ENCODE assay signal across 10 cellular contexts in the genomic region with DNA sequence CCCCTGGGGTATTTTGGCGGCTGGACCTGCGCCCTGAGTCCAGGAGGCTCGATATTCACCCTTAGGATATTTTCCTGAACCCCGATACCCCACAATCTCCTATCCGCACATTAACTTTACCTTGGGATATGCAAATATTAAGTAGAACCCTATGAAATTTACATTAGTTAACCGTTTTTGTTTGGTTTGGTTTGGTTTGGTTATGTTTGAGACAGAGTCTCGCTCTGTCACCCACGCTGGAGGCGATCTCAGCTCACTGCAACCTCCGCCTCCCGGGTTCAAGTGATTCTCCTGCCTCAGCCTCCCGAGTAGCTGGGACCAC. TPM values are rescaled to one million over a fixed set of nuclear protein-coding genes. Genes with fewer than 3 reads are reported as not detected.
DNase-seq lines count a peak whose midpoint lies in the region; ATAC-seq and TF ChIP-seq lines count a peak whose summit lies in the region.
"Had no signal": no experiment of that assay in that cellular context is flagged by ENCODE, and none has a peak within 500 bp of the region (broad histone marks: within the 10 kb centered on the region; RNA-seq: fewer than 3 reads in every experiment).

No MANE protein-coding gene starts in this region.

- H3K9me3 Mint-ChIP-seq in T-helper 1 cell treated with Interleukin-12 subunit alpha and Interleukin-12 subunit beta and Interleukin-4 antibody, amounts not matched to agents 30 μg/mL and 1 μg/mL, for 36 hours, result no peaks in the 10 kb centered on the region
- no peaks in the 10 kb centered on the region for H3K9me3 Mint-ChIP-seq in stimulated activated effector memory CD8-positive, alpha-beta T cell treated with anti-CD3 and anti-CD28 coated beads, Interleukin-12 subunit alpha, Interleukin-12 subunit beta, amount 100 ng/mL, for 72 hours

- H3K9me3 ChIP-seq in PC-9 (ENCODE audit: insufficient read depth, low read depth) (no peaks in the 10 kb centered on the region), esophagus squamous epithelium (no peaks in the 10 kb centered on the region)
- H3K9me3 ChIP-seq: tibial artery had no signal

- no peaks in the 10 kb centered on the region for H4K20me1 ChIP-seq in PC-9 (ENCODE audit: insufficient read depth)

- no TSS peak for BruUV-seq in PC-9 (replicated peaks; lab: Mats Ljungman, UMichigan)

- no peaks in the 10 kb centered on the region for H3K79me2 ChIP-seq in PC-9 (ENCODE audit: low read depth)

- TF ChIP-seq CTCF in PC-9 (conservative IDR thresholded peaks at IDR 0.05) (peak; percentile 5; the same call in 1 of the 2 replicates), esophagus squamous epithelium (IDR thresholded peaks at IDR 0.05) (peak in 1 of 6 experiments; percentile 2)

- WGBS in esophagus squamous epithelium, 2 donors, result 15 to 19% methylated on average over 11 to 12 of the region's 12 CpGs

- ATAC-seq in stimulated activated effector memory CD8-positive, alpha-beta T cell treated with anti-CD3 and anti-CD28 coated beads, Interleukin-12 subunit alpha, Interleukin-12 subunit beta, amount 100 ng/mL, for 72 hours, result no peak

- no peak for TF ChIP-seq POLR2A in esophagus squamous epithelium (IDR thresholded peaks at IDR 0.05)

- POLR2A ChIA-PET in PC-9 (lab: Charles Lee; ENCODE audit: unreplicated experiment), result interaction anchor here (0.6 kb wide), 1 partner anchor 173 kb away, joined by 3 read pairs; no protein-coding TSS in a partner anchor

- no peaks in the 10 kb centered on the region for H3K4me1 Mint-ChIP-seq in T-helper 1 cell treated with Interleukin-12 subunit alpha and Interleukin-12 subunit beta and Interleukin-4 antibody, amounts not matched to agents 30 μg/mL and 1 μg/mL, for 36 hours (ENCODE audit: low read depth)
- peaks cover 5% of the 10 kb centered on the region for H3K4me1 Mint-ChIP-seq in stimulated activated effector memory CD8-positive, alpha-beta T cell treated with anti-CD3 and anti-CD28 coated beads, Interleukin-12 subunit alpha, Interleukin-12 subunit beta, amount 100 ng/mL, for 72 hours

- H3K9me2 ChIP-seq in PC-9 (ENCODE audit: insufficient read depth), result no peaks in the 10 kb centered on the region

- H2AFZ ChIP-seq in PC-9, result no peak overlapping the region

- H3K27ac ChIP-seq in PC-9, result no peak overlapping the region
- no peak overlapping the region for H3K27ac ChIP-seq in esophagus squamous epithelium
- H3K27ac ChIP-seq: tibial artery had no signal

- H3K27me3 ChIP-seq in PC-9 (ENCODE audit: insufficient read depth, low read depth), result peaks cover 13% of the 10 kb centered on the region
- H3K27me3 ChIP-seq in esophagus squamous epithelium, result peaks cover 0 to 7% (median 3%) of the 10 kb centered on the region in 4 donors

- H3K4me1 ChIP-seq in PC-9 (replicated peaks; ENCODE audit: insufficient read depth) (no peaks in the 10 kb centered on the region), esophagus squamous epithelium (peaks cover 0 to 12% (median 6%) of the 10 kb centered on the region in 3 donors)

- H3F3A ChIP-seq in PC-9 (ENCODE audit: insufficient read depth, low read depth), result 0 out of 2 replicates have a peak, but pooled peaks cover 5% of the 10 kb centered on the region

- H3K36me3 ChIP-seq in PC-9 (ENCODE audit: low read depth) (no peaks in the 10 kb centered on the region), esophagus squamous epithelium (no peaks in the 10 kb centered on the region)
- H3K36me3 ChIP-seq: tibial artery had no signal

- CTCF ChIA-PET in PC-9 (lab: Charles Lee), result interaction anchor here (0.6 to 0.7 kb wide), 3 partner anchors 11 to 205 kb away, joined by 4 to 22 read pairs (median 14); no protein-coding TSS in a partner anchor

- DNase-seq in T-helper 1 cell, result no peak
- no peak for DNase-seq in PC-9
- no peak for DNase-seq in esophagus squamous epithelium (lab: John Stamatoyannopoulos, UW)
- DNase-seq in stimulated activated effector memory CD8-positive, alpha-beta T cell treated with anti-CD3 and anti-CD28 coated beads, Interleukin-12 subunit alpha, Interleukin-12 subunit beta, amount 100 ng/mL, for 72 hours (ENCODE audit: low spot score in 2 of 2), result no peak
- DNase-seq in T1000 (lab: John Stamatoyannopoulos, UW), result no peak
- no peak for DNase-seq in pons (ENCODE audit: low spot score)
- DNase-seq in ureter (ENCODE audit: low spot score), result no peak

- intact Hi-C loops in PC-9 (cut with micrococcal nuclease; ENCODE audit: unreplicated experiment) (loop anchor here (1.0 to 2.0 kb wide), 2 partner anchors 51 to 116 kb away; no protein-coding TSS in a partner anchor), esophagus squamous epithelium (cut with DNase I) (loop anchor here (10.0 kb wide), 1 partner anchor 50 kb away; a partner anchor contains a TSS)

- H3K27me3 Mint-ChIP-seq in T-helper 1 cell treated with Interleukin-12 subunit alpha and Interleukin-12 subunit beta and Interleukin-4 antibody, amounts not matched to agents 30 μg/mL and 1 μg/mL, for 36 hours (ENCODE audit: low read depth), result peaks cover 30% of the 10 kb centered on the region

- H3K27ac Mint-ChIP-seq in T-helper 1 cell treated with Interleukin-12 subunit alpha and Interleukin-12 subunit beta and Interleukin-4 antibody, amounts not matched to agents 30 μg/mL and 1 μg/mL, for 36 hours, result no peak overlapping the region
- no peak overlapping the region for H3K27ac Mint-ChIP-seq in stimulated activated effector memory CD8-positive, alpha-beta T cell treated with anti-CD3 and anti-CD28 coated beads, Interleukin-12 subunit alpha, Interleukin-12 subunit beta, amount 100 ng/mL, for 72 hours

- peak overlapping the region; percentile 28 for H3K4me3 Mint-ChIP-seq in T-helper 1 cell treated with Interleukin-12 subunit alpha and Interleukin-12 subunit beta and Interleukin-4 antibody, amounts not matched to agents 30 μg/mL and 1 μg/mL, for 36 hours
- H3K4me3 Mint-ChIP-seq in stimulated activated effector memory CD8-positive, alpha-beta T cell treated with anti-CD3 and anti-CD28 coated beads, Interleukin-12 subunit alpha, Interleukin-12 subunit beta, amount 100 ng/mL, for 72 hours, result peak overlapping the region; percentile 24

- no peak overlapping the region; the same call in 1 of the 2 replicates for H3K4me3 ChIP-seq in PC-9
- H3K4me3 ChIP-seq in esophagus squamous epithelium, result peak overlapping the region in 3 of 4 donors; percentile 11 to 59 (median 22)
- H3K4me3 ChIP-seq: tibial artery had no signal

- H3K36me3 Mint-ChIP-seq in T-helper 1 cell treated with Interleukin-12 subunit alpha and Interleukin-12 subunit beta and Interleukin-4 antibody, amounts not matched to agents 30 μg/mL and 1 μg/mL, for 36 hours (ENCODE audit: low read depth), result no peaks in the 10 kb centered on the region
- no peaks in the 10 kb centered on the region for H3K36me3 Mint-ChIP-seq in stimulated activated effector memory CD8-positive, alpha-beta T cell treated with anti-CD3 and anti-CD28 coated beads, Interleukin-12 subunit alpha, Interleukin-12 subunit beta, amount 100 ng/mL, for 72 hours

- H3K4me2 ChIP-seq in PC-9, result peak overlapping the region; percentile 57

RNA-seq across cellular contexts. Expression of a gene that starts 9.3 kb away (rescaled TPM):
- total RNA-seq in PC-9 (2021) (1.0 and 1.4 TPM in 2 replicates), esophagus squamous epithelium (1 to 10 TPM in 3 of 4 donors, under 1 TPM in 1; 0.64 to 2.7 (median 2.1) TPM), ureter (2.2 TPM)

RNA-seq across cellular contexts. Expression of a gene that starts 19.7 kb away (rescaled TPM):
- total RNA-seq in PC-9 (2021), result 33.5 and 42.6 TPM in 2 replicates
- 10 to 100 TPM; 20.6 to 40.8 (median 34.1) TPM for total RNA-seq in esophagus squamous epithelium
- 20.3 TPM for total RNA-seq in ureter

RNA-seq across cellular contexts. Expression of a gene that starts 41.4 kb away (rescaled TPM):
- total RNA-seq in PC-9 (2021) (not detected in 2 replicates), esophagus squamous epithelium (not detected), ureter (not detected)
- total RNA-seq: Daoy had no signal

RNA-seq across cellular contexts. Expression of a gene that starts 52.8 kb away (rescaled TPM):
- total RNA-seq in PC-9 (2021), result not detected in 2 replicates
- not detected for total RNA-seq in esophagus squamous epithelium
- total RNA-seq in ureter, result not detected
- total RNA-seq: Daoy had no signal
